11 cellular contexts compared by ENCODE assay signal in genomic region chr11:13717331-13717730, GRCh38. TPM values are rescaled to one million over a fixed set of nuclear protein-coding genes. Genes with fewer than 3 reads are reported as not detected.
A peak's percentile ranks its signal among the peaks of the same experiment; 100 is the strongest.
DNase-seq lines count a peak whose midpoint lies in the region; ATAC-seq and TF ChIP-seq lines count a peak whose summit lies in the region.
"Had no signal": no experiment of that assay in that cellular context is flagged by ENCODE, and none has a peak within 500 bp of the region (broad histone marks: within the 10 kb centered on the region; RNA-seq: fewer than 3 reads in every experiment).

No MANE protein-coding gene starts in this region.

- TF ChIP-seq POLR2A in erythroblast (IDR thresholded peaks at IDR 0.05; ENCODE audit: low read length): no peak

- H3K36me3 ChIP-seq in SJSA1 (peaks cover 68% of the 10 kb centered on the region), osteoblast (ENCODE audit: insufficient read depth, low read length) (peaks cover 6% of the 10 kb centered on the region)

- H3K4me2 ChIP-seq in osteoblast (ENCODE audit: insufficient read depth, low read length): no peak overlapping the region

- DNase-seq in GM04503 (ENCODE audit: low read depth): peak; percentile 27
- peak; percentile 45 to 52 for DNase-seq in SJSA1 (ENCODE audit: low read depth in 1 of 2, low spot score in 2 of 2)
- peak; percentile 17 to 33 for DNase-seq in erythroblast (lab: John Stamatoyannopoulos, UW)
- peak; percentile 78 for DNase-seq in osteoblast (ENCODE audit: insufficient read length, low spot score, missing footprints)
- no peak for DNase-seq in NCI-H1436 treated with DMSO at 0.1 percent for 48 hours (lab: John Stamatoyannopoulos, UW)
- no peak for DNase-seq in left ventricle myocardium superior
- no peak for DNase-seq in NCI-H510A treated with DMSO at 0.1 percent for 48 hours (lab: John Stamatoyannopoulos, UW)
- DNase-seq: KBM-7, NCI-H2227 treated with DMSO at 0.1 percent for 48 hours, spleen had no signal

- no peaks in the 10 kb centered on the region for H3K27me3 ChIP-seq in SJSA1 (replicated peaks)
- H3K27me3 ChIP-seq in osteoblast (ENCODE audit: insufficient read depth, low read length): no peaks in the 10 kb centered on the region
- H3K27me3 ChIP-seq: spleen had no signal

- H3K4me3 ChIP-seq in SJSA1 (no peak overlapping the region), osteoblast (ENCODE audit: insufficient read depth, low read length) (no peak overlapping the region)
- H3K4me3 ChIP-seq: spleen had no signal

- H4K20me1 ChIP-seq in osteoblast (ENCODE audit: insufficient read depth, low read length): no peaks in the 10 kb centered on the region

- intact Hi-C loops in left ventricle myocardium superior (cut with micrococcal nuclease): no loop called here

- H3K4me1 ChIP-seq in SJSA1 (replicated peaks): peaks cover 11% of the 10 kb centered on the region
- peaks cover 7% of the 10 kb centered on the region for H3K4me1 ChIP-seq in osteoblast (ENCODE audit: insufficient read depth, low read length)
- H3K4me1 ChIP-seq: spleen had no signal

- H3K79me2 ChIP-seq in osteoblast (ENCODE audit: insufficient read depth, low read length): no peaks in the 10 kb centered on the region

- H3K9me3 ChIP-seq in SJSA1 (replicated peaks) (no peaks in the 10 kb centered on the region), osteoblast (ENCODE audit: low read depth, low read length) (no peaks in the 10 kb centered on the region)
- H3K9me3 ChIP-seq: spleen had no signal

- H3K27ac ChIP-seq in SJSA1 (no peak overlapping the region), osteoblast (ENCODE audit: low read depth, low read length) (peak overlapping the region; percentile 9)
- H3K27ac ChIP-seq: spleen had no signal

- no peak overlapping the region for H2AFZ ChIP-seq in osteoblast (ENCODE audit: low read length)

- no peak for TF ChIP-seq CTCF in osteoblast (IDR thresholded peaks at IDR 0.05; ENCODE audit: extremely low read depth, low read depth, low read length)

- ATAC-seq in HG03521 (IDR thresholded peaks at IDR 0.05; ENCODE audit: unreplicated experiment) (no peak), left ventricle myocardium superior (no peak)

RNA-seq across cellular contexts. Expression of gene FAR1, which starts 48.9 kb away (rescaled TPM):
- 89.0 and 95.8 TPM in 2 replicates for total RNA-seq in SJSA1 (2014; rRNA removed; shearing (Covaris generic))
- 61.9 and 70.1 TPM in 2 replicates for total RNA-seq in osteoblast
- 37.0 TPM for total RNA-seq in left ventricle myocardium superior

Comparison
In these comparisons a context has a peak if more than half of its experiments do, and no peak if none do; other contexts are left out.
1. DNase-seq: peak in GM04503 (single experiment), SJSA1 (2 of 2), erythroblast (2 of 2) and osteoblast (single experiment); none in NCI-H1436 treated with DMSO at 0.1 percent for 48 hours (single experiment), left ventricle myocardium superior (single experiment) and NCI-H510A treated with DMSO at 0.1 percent for 48 hours (single experiment).